1 cellular context compared by ENCODE assay signal in genomic region chr13:104872153-104872552, GRCh38.
TF ChIP-seq lines count a peak whose summit lies in the region.

No MANE protein-coding gene starts in this region.

TF ChIP-seq in H1, 55 proteins besides CTCF, POLR2A, EP300 and RAD21 (continued from another document):
- no peak for TF ChIP-seq RFX5 (IDR thresholded peaks at IDR 0.05; ENCODE audit: borderline replicate concordance, low read depth, low read length)
- no peak for TF ChIP-seq CBX8 (IDR thresholded peaks at IDR 0.05; ENCODE audit: borderline replicate concordance, low read depth, low read length)
- no peak for TF ChIP-seq NRF1 (IDR thresholded peaks at IDR 0.05; ENCODE audit: low read depth, low read length)
- TF ChIP-seq SIN3A (conservative IDR thresholded peaks at IDR 0.05 in 1 of 2, IDR thresholded peaks at IDR 0.05 in 1 of 2; ENCODE audit: low read depth in 1 of 2, low read length in 2 of 2), result no peak
- TF ChIP-seq KDM5A (IDR thresholded peaks at IDR 0.05; ENCODE audit: low read length), result no peak
- no peak for TF ChIP-seq SRF (IDR thresholded peaks at IDR 0.05; ENCODE audit: low read depth, low read length)
